Comparison of ENCODE assay signal across 8 cellular contexts in genomic region chr14:96501746-96502620, GRCh38. TPM values are rescaled to one million over a fixed set of nuclear protein-coding genes. Genes with fewer than 3 reads are reported as not detected.
A peak's percentile ranks its signal among the peaks of the same experiment; 100 is the strongest.
DNase-seq lines count a peak whose midpoint lies in the region; ATAC-seq and TF ChIP-seq lines count a peak whose summit lies in the region.

Gene PAPOLA (plus strand): TSS chr14:96502382. CDS start chr14:96502593, 211 bp downstream.

- H3K4me3 ChIP-seq in right cardiac atrium (ENCODE audit: low read length) (peak within 1 kb of the TSS; percentile 74), vagina (peak within 1 kb of the TSS; percentile 78 to 88)

- intact Hi-C loops in right cardiac atrium (cut with DNase I), result no loop called here
- intact Hi-C loops in vagina (cut with DNase I), result no loop called here

- no peaks in the 10 kb centered on the region for H3K36me3 ChIP-seq in vagina

- H3K4me1 ChIP-seq in right cardiac atrium (ENCODE audit: control insufficient read depth, insufficient read depth, low read length) (peaks cover 6% of the 10 kb centered on the region), vagina (peaks cover 34% of the 10 kb centered on the region)

- ATAC-seq in GM18498 (IDR thresholded peaks at IDR 0.05; ENCODE audit: unreplicated experiment), result peak; percentile 85
- ATAC-seq in HG02938 (IDR thresholded peaks at IDR 0.05; ENCODE audit: unreplicated experiment), result peak; percentile 89
- ATAC-seq in right cardiac atrium, result peak; percentile 98 to 99

- TF ChIP-seq POLR2A in vagina (IDR thresholded peaks at IDR 0.05), result peak in 1 of 2 donors; percentile 75

- under 1% methylated on average over 87 of the region's 87 CpGs for WGBS in right cardiac atrium

- peak; percentile 92 to 94 for DNase-seq in NCI-H187 (lab: John Stamatoyannopoulos, UW)
- peak; percentile 88 to 96 (median 94) for DNase-seq in T-helper 2 cell
- DNase-seq in anterior cingulate cortex (lab: John Stamatoyannopoulos, UW), result peak; percentile 75 to 96 (median 92)
- peak; percentile 96 to 98 (median 98) for DNase-seq in right cardiac atrium
- peak; percentile 95 for DNase-seq in putamen (ENCODE audit: low spot score)
- peak in 1 of 2 donors; percentile 95 for DNase-seq in vagina (ENCODE audit: extremely low spot score in 2 of 2)

- H3K27ac ChIP-seq in right cardiac atrium (ENCODE audit: low read length) (peak within 1 kb of the TSS; percentile 81), vagina (peak within 1 kb of the TSS; percentile 98)

- peak in 1 of 3 experiments; percentile 27 for TF ChIP-seq CTCF in vagina (IDR thresholded peaks at IDR 0.05)

- H3K9me3 ChIP-seq in right cardiac atrium (ENCODE audit: control insufficient read depth, low read length) (no peaks in the 10 kb centered on the region), vagina (no peaks in the 10 kb centered on the region)

- H3K27me3 ChIP-seq in right cardiac atrium (ENCODE audit: control insufficient read depth, insufficient read depth) (no peaks in the 10 kb centered on the region), vagina (no peaks in the 10 kb centered on the region)

RNA-seq across cellular contexts. Expression of gene PAPOLA, which starts in this region (rescaled TPM):
- 100 to 1,000 TPM; 124 to 184 (median 168) TPM for total RNA-seq in right cardiac atrium
- 84.7 TPM for polyA plus RNA-seq in right cardiac atrium
- total RNA-seq in vagina, result 143 TPM
